ENCODE assay signal across 8 cellular contexts in the genomic region with DNA sequence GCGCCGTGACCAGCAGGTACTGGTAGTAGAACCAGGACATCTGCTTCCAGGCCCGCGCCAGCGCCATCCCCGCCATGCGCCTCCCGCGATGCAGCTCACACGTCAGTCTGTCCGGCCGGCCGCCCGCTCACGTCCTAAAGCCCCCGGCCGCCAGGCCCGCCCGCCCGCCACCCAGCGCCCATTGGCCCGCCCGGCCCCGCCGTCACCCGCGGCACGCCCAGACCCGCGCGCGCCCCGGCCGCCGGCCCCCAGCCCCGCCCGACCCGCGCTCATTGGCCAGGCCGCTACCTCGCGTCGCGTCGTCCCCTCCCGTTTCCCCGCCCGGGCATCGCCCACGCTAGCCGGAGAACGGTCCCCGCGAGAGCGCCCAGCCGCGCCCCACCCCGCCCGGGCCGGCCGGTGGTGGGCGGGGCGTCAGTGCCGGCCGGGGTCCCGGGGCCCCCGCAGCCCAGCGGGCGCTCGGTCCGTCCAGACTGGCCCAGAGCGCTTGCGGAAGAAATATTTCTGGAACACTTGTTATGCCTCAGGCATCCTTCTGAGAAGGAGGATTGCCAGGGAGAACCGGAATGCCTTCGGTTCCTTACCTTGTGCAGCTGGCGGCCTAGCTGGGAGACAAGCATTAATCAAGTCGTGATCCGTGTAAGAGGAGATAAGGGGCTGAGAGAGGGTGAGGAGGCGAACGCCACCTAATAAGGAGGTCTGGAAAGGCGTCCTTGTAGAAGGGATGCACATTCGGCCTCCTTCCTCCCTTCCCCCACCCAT. TPM values are rescaled to one million over a fixed set of nuclear protein-coding genes. Genes with fewer than 3 reads are reported as not detected.
DNase-seq lines count a peak whose midpoint lies in the region; ATAC-seq and TF ChIP-seq lines count a peak whose summit lies in the region.

A gene with protein sequence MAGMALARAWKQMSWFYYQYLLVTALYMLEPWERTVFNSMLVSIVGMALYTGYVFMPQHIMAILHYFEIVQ (minus strand): TSS at position 109 of the 762 bp plus-strand sequence. CDS start 33 bp downstream, at position 76.

- H3K9me3 Mint-ChIP-seq in CD4-positive, alpha-beta T cell: no peaks in the 10 kb centered on the region
- H3K9me3 Mint-ChIP-seq in activated CD8-positive, alpha-beta T cell treated with anti-CD3 and anti-CD28 coated beads for 36 hours: no peaks in the 10 kb centered on the region

- peaks cover 15% of the 10 kb centered on the region for H3K4me1 Mint-ChIP-seq in CD4-positive, alpha-beta T cell (ENCODE audit: low read depth)
- peaks cover 14% of the 10 kb centered on the region for H3K4me1 Mint-ChIP-seq in activated CD8-positive, alpha-beta T cell treated with anti-CD3 and anti-CD28 coated beads for 36 hours (ENCODE audit: low read depth)

- peak within 1 kb of the TSS; percentile 3 for H3K27ac ChIP-seq in CD4-positive, alpha-beta T cell (ENCODE audit: low read depth, low read length)
- peak within 1 kb of the TSS; percentile 87 for H3K27ac ChIP-seq in duodenal mucosa (ENCODE audit: low read depth, low read length)
- H3K27ac ChIP-seq in lower lobe of right lung: peak within 1 kb of the TSS; percentile 90

- TF ChIP-seq CTCF in CD4-positive, alpha-beta T cell (IDR thresholded peaks at IDR 0.05): no peak
- no peak for TF ChIP-seq CTCF in activated CD8-positive, alpha-beta T cell treated with anti-CD3 and anti-CD28 coated beads for 36 hours (IDR thresholded peaks at IDR 0.05)
- no peak for TF ChIP-seq CTCF in lower lobe of right lung (IDR thresholded peaks at IDR 0.05)

- intact Hi-C loops in CD4-positive, alpha-beta T cell (cut with DNase I, micrococcal nuclease): loop anchor here in 1 of 2 experiments (5.0 to 10.0 kb wide), 4 partner anchors 75 to 940 kb away; a partner anchor contains a TSS
- intact Hi-C loops in activated CD8-positive, alpha-beta T cell treated with anti-CD3 and anti-CD28 coated beads for 36 hours (cut with micrococcal nuclease): no loop called here
- intact Hi-C loops in lower lobe of right lung (cut with DNase I): no loop called here

- peaks cover 2% of the 10 kb centered on the region for H3K36me3 Mint-ChIP-seq in CD4-positive, alpha-beta T cell (ENCODE audit: low read depth)
- H3K36me3 Mint-ChIP-seq in activated CD8-positive, alpha-beta T cell treated with anti-CD3 and anti-CD28 coated beads for 36 hours (ENCODE audit: low read depth): peaks cover 1% of the 10 kb centered on the region

- peak; percentile 96 for ATAC-seq in CD4-positive, alpha-beta T cell (ENCODE audit: poor library complexity)
- ATAC-seq in GM19455 (IDR thresholded peaks at IDR 0.05; ENCODE audit: unreplicated experiment) (peak; percentile 90), lower lobe of right lung (peak; percentile 97)
- peak; percentile 98 for ATAC-seq in activated CD8-positive, alpha-beta T cell treated with anti-CD3 and anti-CD28 coated beads for 36 hours

- H3K9ac ChIP-seq in duodenal mucosa (ENCODE audit: low read depth in 1 of 2, low read length in 2 of 2): peak within 1 kb of the TSS; percentile 65 to 80

- H3K4me1 ChIP-seq in duodenal mucosa (ENCODE audit: control insufficient read depth in 1 of 2, insufficient read depth in 2 of 2, low read length in 2 of 2): peaks cover 24 to 28% of the 10 kb centered on the region in 2 donors
- H3K4me1 ChIP-seq in lower lobe of right lung: peaks cover 29% of the 10 kb centered on the region

- DNase-seq in CD4-positive, alpha-beta T cell: peak; percentile 69 to 85 (median 76)
- DNase-seq in HK-2 (ENCODE audit: unreplicated experiment) (peak; percentile 93), NCI-H82 treated with DMSO at 0.1 percent for 48 hours (lab: John Stamatoyannopoulos, UW; ENCODE audit: unreplicated experiment) (peak; percentile 59), lower lobe of right lung (peak; percentile 96)
- DNase-seq in activated CD8-positive, alpha-beta T cell treated with anti-CD3 and anti-CD28 coated beads for 36 hours: peak; percentile 91
- peak; percentile 74 to 89 (median 81) for DNase-seq in stimulated activated CD4-positive, alpha-beta T cell treated with anti-CD3 and anti-CD28 coated beads, TNF-alpha, amount 100 ng/mL, for 24 hours (ENCODE audit: low read depth in 3 of 3)

- H3K9me3 ChIP-seq in CD4-positive, alpha-beta T cell (ENCODE audit: control insufficient read depth, low read length): no peaks in the 10 kb centered on the region
- H3K9me3 ChIP-seq in duodenal mucosa (ENCODE audit: control insufficient read depth in 1 of 2, low read length in 2 of 2) (no peaks in the 10 kb centered on the region), lower lobe of right lung (no peaks in the 10 kb centered on the region)

- H3K27me3 ChIP-seq in CD4-positive, alpha-beta T cell (ENCODE audit: control insufficient read depth, insufficient read depth, low read length): no peaks in the 10 kb centered on the region
- H3K27me3 ChIP-seq in duodenal mucosa (ENCODE audit: control insufficient read depth in 1 of 2, insufficient read depth in 2 of 2, low read length in 2 of 2): no peaks in the 10 kb centered on the region
- no peaks in the 10 kb centered on the region for H3K27me3 ChIP-seq in lower lobe of right lung (ENCODE audit: low read depth)

- CTCF ChIA-PET in CD4-positive, alpha-beta T cell (lab: Charles Lee): interaction anchor here (0.5 kb wide), 1 partner anchor 172 kb away, joined by 4 read pairs; no protein-coding TSS in a partner anchor
- CTCF ChIA-PET in activated CD8-positive, alpha-beta T cell treated with anti-CD3 and anti-CD28 coated beads for 36 hours (lab: Charles Lee): no interaction called here

- H3K27ac Mint-ChIP-seq in CD4-positive, alpha-beta T cell: peak within 1 kb of the TSS; percentile 50
- peak within 1 kb of the TSS; percentile 89 for H3K27ac Mint-ChIP-seq in activated CD8-positive, alpha-beta T cell treated with anti-CD3 and anti-CD28 coated beads for 36 hours

- peak within 1 kb of the TSS; percentile 87 for H3K4me3 Mint-ChIP-seq in CD4-positive, alpha-beta T cell
- H3K4me3 Mint-ChIP-seq in activated CD8-positive, alpha-beta T cell treated with anti-CD3 and anti-CD28 coated beads for 36 hours: peak within 1 kb of the TSS; percentile 95

- no peaks in the 10 kb centered on the region for H3K27me3 Mint-ChIP-seq in CD4-positive, alpha-beta T cell
- H3K27me3 Mint-ChIP-seq in activated CD8-positive, alpha-beta T cell treated with anti-CD3 and anti-CD28 coated beads for 36 hours: no peaks in the 10 kb centered on the region

- POLR2A ChIA-PET in CD4-positive, alpha-beta T cell (lab: Charles Lee): no interaction called here
- POLR2A ChIA-PET in activated CD8-positive, alpha-beta T cell treated with anti-CD3 and anti-CD28 coated beads for 36 hours (lab: Charles Lee): interaction anchor here (0.6 kb wide), 1 partner anchor 75 kb away, joined by 5 read pairs; no protein-coding TSS in a partner anchor

- H3K4me3 ChIP-seq in duodenal mucosa (ENCODE audit: low read depth in 1 of 2, low read length in 2 of 2) (peak within 1 kb of the TSS; percentile 80 to 86), lower lobe of right lung (peak within 1 kb of the TSS; percentile 69)

- H3K36me3 ChIP-seq in duodenal mucosa (ENCODE audit: control insufficient read depth in 1 of 2, insufficient read depth in 2 of 2, low read length in 2 of 2) (no peaks in the 10 kb centered on the region), lower lobe of right lung (no peaks in the 10 kb centered on the region)

RNA-seq across cellular contexts. Expression of the gene that starts here (rescaled TPM):
- total RNA-seq in CD4-positive, alpha-beta T cell: 1 to 10 TPM; 1.4 to 1.6 TPM
- 10 to 100 TPM; 10.7 to 11.1 TPM for total RNA-seq in activated CD8-positive, alpha-beta T cell treated with anti-CD3 and anti-CD28 coated beads for 36 hours
- 47.6 TPM for total RNA-seq in lower lobe of right lung

Comparison
In these comparisons a context has a peak if more than half of its experiments do, and no peak if none do; other contexts are left out.
1. Peak in every context shown above with its lines: DNase-seq, ATAC-seq, H3K4me3 ChIP-seq and H3K27ac ChIP-seq.
2. RNA of the gene that starts here (total RNA-seq): 47.6 TPM in lower lobe of right lung (single experiment) and 10.7 to 11.1 TPM in activated CD8-positive, alpha-beta T cell treated with anti-CD3 and anti-CD28 coated beads for 36 hours; 1.4 to 1.6 TPM in CD4-positive, alpha-beta T cell; every median in the first group is over 4 times any median in the second.
3. H3K27ac ChIP-seq: peak in every context shown above with its lines; median percentile 90 in lower lobe of right lung; 87 in duodenal mucosa; 3 in CD4-positive, alpha-beta T cell.